10 cellular contexts compared by ENCODE assay signal in the genomic region with DNA sequence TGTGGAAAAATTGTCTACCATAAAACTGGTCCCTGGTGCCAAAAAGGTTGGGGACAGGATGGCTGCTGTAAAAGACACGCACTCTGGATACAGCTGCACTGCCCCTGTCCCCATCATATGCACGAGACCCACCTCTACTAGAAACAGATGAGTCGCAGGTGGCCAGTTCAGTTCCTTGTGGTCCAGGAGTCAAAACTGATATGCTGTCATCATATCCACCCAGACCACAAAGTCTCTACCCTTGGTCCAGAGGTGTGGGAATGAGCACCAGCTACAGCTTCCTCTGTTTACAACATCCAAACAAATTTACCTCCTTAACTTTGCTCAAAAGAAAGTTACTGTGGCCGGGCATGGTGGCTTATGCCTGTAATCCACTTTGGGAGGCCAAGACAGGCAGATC. TPM values are rescaled to one million over a fixed set of nuclear protein-coding genes. Genes with fewer than 3 reads are reported as not detected.
"Had no signal": no experiment of that assay in that cellular context is flagged by ENCODE, and none has a peak within 500 bp of the region (broad histone marks: within the 10 kb centered on the region; RNA-seq: fewer than 3 reads in every experiment).

No MANE protein-coding gene starts in this region.

- H3K4me1 ChIP-seq: HAP-1 had no signal

- H3K27ac Mint-ChIP-seq: HFFc6 had no signal

- ATAC-seq: HCT116 had no signal

- H3K9me3 ChIP-seq: HAP-1 had no signal

- DNase-seq: GM23248, GOT3, H7, HFFc6, IMR-90 had no signal

- H3K9me3 Mint-ChIP-seq: HFFc6 had no signal

- H3K27ac ChIP-seq: GM23248, HL-60 had no signal

- H3K36me3 ChIP-seq: HAP-1 had no signal

- H3K4me3 Mint-ChIP-seq: HFFc6 had no signal

- H3K4me3 ChIP-seq: GM23248, HAP-1, K562 had no signal

RNA-seq across cellular contexts. Expression of gene DACT1, which starts 43.8 kb away (rescaled TPM):
- total RNA-seq: HT1080 had no signal
